29 cellular contexts compared by ENCODE assay signal in genomic region chr7:783556-784490, GRCh38.
"Had no signal": no experiment of that assay in that cellular context is flagged by ENCODE, and none has a peak within 500 bp of the region (broad histone marks: within the 10 kb centered on the region; RNA-seq: fewer than 3 reads in every experiment).

No MANE protein-coding gene starts in this region.

- H3K9me3 Mint-ChIP-seq: nephron progenitor cell; stimulated activated memory B cell treated with anti-CD40 and anti-IgM and Interleukin-4, amounts not matched to agents 10 μg/mL and 1 μg/mL and 100 μg/mL, for 72 hours had no signal

- H3K9me3 ChIP-seq: esophagus muscularis mucosa, heart right ventricle, psoas muscle, sigmoid colon, SK-N-SH, suprapubic skin, tibial artery, upper lobe of right lung had no signal

- H3K36me3 Mint-ChIP-seq: naive B cell had no signal

- H3K27me3 Mint-ChIP-seq: activated CD4-positive, alpha-beta T cell treated with anti-CD3 and anti-CD28 coated beads, Interleukin-2, amount 10 ng/mL, durations not matched to agents 7 days and 5 days; activated CD8-positive, alpha-beta memory T cell treated with anti-CD3 and anti-CD28 coated beads, Interleukin-2, amount 10 ng/mL, durations not matched to agents 7 days and 5 days; activated naive CD4-positive, alpha-beta T cell treated with anti-CD3 and anti-CD28 coated beads, Interleukin-2, amount 10 ng/mL, durations not matched to agents 7 days and 5 days; dendritic cell treated with granulocyte-macrophage colony-stimulating factor and Interleukin-4, amounts not matched to agents 40 ng/mL and 50 ng/mL, for 4 days; naive B cell; stimulated activated memory B cell treated with anti-CD40 and anti-IgM and Interleukin-4, amounts not matched to agents 10 μg/mL and 1 μg/mL and 100 μg/mL, for 72 hours had no signal

- H3K27ac Mint-ChIP-seq: activated CD4-positive, alpha-beta T cell treated with anti-CD3 and anti-CD28 coated beads, Interleukin-2, amount 10 ng/mL, durations not matched to agents 7 days and 5 days; activated CD8-positive, alpha-beta memory T cell treated with anti-CD3 and anti-CD28 coated beads, Interleukin-2, amount 10 ng/mL, durations not matched to agents 7 days and 5 days; activated CD8-positive, alpha-beta T cell treated with anti-CD3 and anti-CD28 coated beads, Interleukin-2, amount 10 ng/mL, durations not matched to agents 7 days and 5 days; activated naive CD4-positive, alpha-beta T cell treated with anti-CD3 and anti-CD28 coated beads, Interleukin-2, amount 10 ng/mL, durations not matched to agents 7 days and 5 days; dendritic cell treated with granulocyte-macrophage colony-stimulating factor and Interleukin-4, amounts not matched to agents 40 ng/mL and 50 ng/mL, for 4 days; endodermal cell; mesothelial cell of epicardium; stimulated activated memory B cell treated with anti-CD40 and anti-IgM and Interleukin-4, amounts not matched to agents 10 μg/mL and 1 μg/mL and 100 μg/mL, for 72 hours had no signal

- ATAC-seq: activated CD8-positive, alpha-beta memory T cell treated with anti-CD3 and anti-CD28 coated beads, Interleukin-2, amount 10 ng/mL, durations not matched to agents 7 days and 5 days; activated CD8-positive, alpha-beta T cell treated with anti-CD3 and anti-CD28 coated beads, Interleukin-2, amount 10 ng/mL, durations not matched to agents 7 days and 5 days; foreskin keratinocyte; left ventricle myocardium superior; psoas muscle; stimulated activated memory B cell treated with anti-CD40 and anti-IgM and Interleukin-4, amounts not matched to agents 10 μg/mL and 1 μg/mL and 100 μg/mL, for 72 hours; upper lobe of right lung had no signal

- DNase-seq: activated CD4-positive, alpha-beta T cell treated with anti-CD3 and anti-CD28 coated beads for 1 hour; activated CD4-positive, alpha-beta T cell treated with anti-CD3 and anti-CD28 coated beads, Interleukin-2, amount 10 ng/mL, durations not matched to agents 7 days and 5 days; activated CD8-positive, alpha-beta memory T cell treated with anti-CD3 and anti-CD28 coated beads, Interleukin-2, amount 10 ng/mL, durations not matched to agents 7 days and 5 days; activated CD8-positive, alpha-beta T cell treated with anti-CD3 and anti-CD28 coated beads, Interleukin-2, amount 10 ng/mL, durations not matched to agents 7 days and 5 days; activated gamma-delta T cell; activated naive CD4-positive, alpha-beta T cell treated with anti-CD3 and anti-CD28 coated beads, Interleukin-2, amount 10 ng/mL, durations not matched to agents 7 days and 5 days; amygdala; central memory CD4-positive, alpha-beta T cell; endodermal cell; foreskin keratinocyte; heart right ventricle; left ventricle myocardium superior; mammary epithelial cell; naive B cell; nephron progenitor cell; nucleus accumbens; sigmoid colon; SK-N-SH; small intestine; stimulated activated CD4-positive, alpha-beta T cell treated with anti-CD3 and anti-CD28 coated beads, Interleukin-4, amount 100 ng/mL, for 24 hours; T-helper 2 cell; tibial artery; upper lobe of right lung had no signal

- H3K4me3 Mint-ChIP-seq: activated CD4-positive, alpha-beta T cell treated with anti-CD3 and anti-CD28 coated beads, Interleukin-2, amount 10 ng/mL, durations not matched to agents 7 days and 5 days; activated CD8-positive, alpha-beta memory T cell treated with anti-CD3 and anti-CD28 coated beads, Interleukin-2, amount 10 ng/mL, durations not matched to agents 7 days and 5 days; activated CD8-positive, alpha-beta T cell treated with anti-CD3 and anti-CD28 coated beads, Interleukin-2, amount 10 ng/mL, durations not matched to agents 7 days and 5 days; activated naive CD4-positive, alpha-beta T cell treated with anti-CD3 and anti-CD28 coated beads, Interleukin-2, amount 10 ng/mL, durations not matched to agents 7 days and 5 days; dendritic cell treated with granulocyte-macrophage colony-stimulating factor and Interleukin-4, amounts not matched to agents 40 ng/mL and 50 ng/mL, for 4 days; endodermal cell; mesothelial cell of epicardium; naive B cell; nephron progenitor cell; stimulated activated memory B cell treated with anti-CD40 and anti-IgM and Interleukin-4, amounts not matched to agents 10 μg/mL and 1 μg/mL and 100 μg/mL, for 72 hours had no signal

- H3K4me1 Mint-ChIP-seq: endodermal cell, mesothelial cell of epicardium, nephron progenitor cell had no signal
